Comparison of ENCODE assay signal across 8 cellular contexts in the genomic region with DNA sequence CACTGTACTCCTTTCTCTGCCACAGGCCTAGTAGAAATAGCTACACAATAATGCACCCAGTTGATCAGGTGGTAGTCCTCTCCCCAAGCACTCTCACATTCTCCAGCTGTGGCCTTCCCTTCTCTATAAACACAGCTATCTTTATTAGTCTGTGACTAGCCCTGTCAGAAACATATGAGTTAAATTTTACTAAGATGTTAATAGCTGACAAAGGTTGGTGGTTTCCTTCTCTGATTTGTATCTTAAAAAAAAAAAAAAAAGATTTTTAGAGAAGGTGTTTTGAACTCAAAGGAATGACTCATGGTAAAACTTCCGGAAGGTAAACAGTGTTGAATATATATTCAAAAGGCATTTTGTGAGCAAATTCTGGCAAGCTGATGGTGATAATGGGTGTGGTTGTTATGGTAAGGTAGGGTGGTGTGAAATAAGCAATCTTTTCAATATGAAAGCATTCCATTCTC.
DNase-seq lines count a peak whose midpoint lies in the region; ATAC-seq and TF ChIP-seq lines count a peak whose summit lies in the region.

No MANE protein-coding gene starts in this region.

- no peaks in the 10 kb centered on the region for H3K36me3 ChIP-seq in OCI-LY7 (ENCODE audit: insufficient read depth, low read length)

- H3K9me2 ChIP-seq in OCI-LY7 (ENCODE audit: insufficient read depth, low read length), result no peaks in the 10 kb centered on the region

- H3K4me2 ChIP-seq in OCI-LY7 (ENCODE audit: low read length), result no peak overlapping the region

- no peaks in the 10 kb centered on the region for H3K79me2 ChIP-seq in OCI-LY7 (ENCODE audit: insufficient read depth, low read depth, low read length)

- no peaks in the 10 kb centered on the region for H4K20me1 ChIP-seq in OCI-LY7 (ENCODE audit: insufficient read depth, low read length)

- H3K4me3 ChIP-seq in Jurkat, Clone E6-1 (ENCODE audit: low read length), result no peak overlapping the region
- H3K4me3 ChIP-seq in epithelial cell of proximal tubule (ENCODE audit: low read depth, low read length) (no peak overlapping the region), OCI-LY7 (ENCODE audit: low read depth, low read length, poor library complexity, severe bottlenecking) (no peak overlapping the region)

- BruUV-seq in OCI-LY7 (replicated peaks; lab: Mats Ljungman, UMichigan), result no TSS peak

- peak; percentile 46 for DNase-seq in Jurkat, Clone E6-1 (ENCODE audit: low read depth, low spot score)
- peak; percentile 40 for DNase-seq in epithelial cell of proximal tubule (ENCODE audit: low read depth)
- DNase-seq in NCI-H345 (lab: John Stamatoyannopoulos, UW), result no peak
- no peak for DNase-seq in NOMO-1 treated with DMSO at 0.1 percent for 48 hours (lab: John Stamatoyannopoulos, UW; ENCODE audit: unreplicated experiment)
- no peak for DNase-seq in OCI-LY7 (ENCODE audit: low spot score)
- no peak for DNase-seq in NCI-H345 treated with DMSO at 0.1 percent for 48 hours (lab: John Stamatoyannopoulos, UW; ENCODE audit: unreplicated experiment)

- no peak overlapping the region for H3K27ac ChIP-seq in OCI-LY7 (ENCODE audit: low read depth, low read length, poor library complexity, severe bottlenecking)

- CTCF ChIA-PET in OCI-LY7 (lab: Charles Lee; ENCODE audit: unreplicated experiment), result interaction anchor here (1.0 kb wide), 1 partner anchor 34 kb away, joined by 3 read pairs; no protein-coding TSS in a partner anchor

- H3K9me3 ChIP-seq in OCI-LY7 (ENCODE audit: low read length), result no peaks in the 10 kb centered on the region

- intact Hi-C loops in OCI-LY7 (cut with micrococcal nuclease; ENCODE audit: unreplicated experiment), result no loop called here

- ATAC-seq in GM18502 (IDR thresholded peaks at IDR 0.05; ENCODE audit: poor library complexity, unreplicated experiment) (peak; percentile 41), GM21786 (IDR thresholded peaks at IDR 0.05; ENCODE audit: unreplicated experiment) (peak; percentile 63)

- peaks cover 3% of the 10 kb centered on the region for H3K4me1 ChIP-seq in OCI-LY7 (ENCODE audit: insufficient read depth, low read length, poor library complexity, severe bottlenecking)

- no peak overlapping the region for H2AFZ ChIP-seq in OCI-LY7 (ENCODE audit: low read length)

- TF ChIP-seq CTCF in epithelial cell of proximal tubule (conservative IDR thresholded peaks at IDR 0.05; ENCODE audit: low read depth, low read length) (no peak), OCI-LY7 (conservative IDR thresholded peaks at IDR 0.05; ENCODE audit: low read length) (no peak)

- POLR2A ChIA-PET in OCI-LY7 (lab: Charles Lee), result interaction anchor here (0.5 to 1.5 kb wide), 6 partner anchors 9 to 567 kb away, joined by 3 to 5 read pairs (median 4); no protein-coding TSS in a partner anchor

Comparison
In these comparisons a context has a peak if more than half of its experiments do, and no peak if none do; other contexts are left out.
1. DNase-seq: peak in Jurkat, Clone E6-1 (single experiment) and epithelial cell of proximal tubule (single experiment); none in NCI-H345 (single experiment), NOMO-1 treated with DMSO at 0.1 percent for 48 hours (single experiment), OCI-LY7 (single experiment) and NCI-H345 treated with DMSO at 0.1 percent for 48 hours (single experiment).